In the genomic region with DNA sequence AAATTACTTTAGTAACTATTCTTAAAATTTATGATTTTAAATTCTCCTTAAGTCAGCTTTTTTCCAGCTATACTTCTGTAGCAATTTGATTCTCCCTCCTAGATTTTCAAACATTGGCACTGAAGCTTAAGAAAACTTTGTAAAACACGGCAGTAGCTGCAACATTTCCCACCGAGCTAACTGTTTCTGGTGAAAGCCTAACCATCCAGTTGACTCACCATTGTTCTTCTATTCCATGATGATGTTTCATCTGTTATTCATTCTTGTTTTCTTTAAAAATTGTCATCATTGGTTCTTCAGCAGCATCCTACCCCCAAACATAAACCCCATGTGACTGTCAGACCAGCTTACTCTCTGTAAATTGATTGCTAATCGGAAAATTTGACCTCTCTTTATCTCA, we compare ENCODE assay signal across 26 cellular contexts.
"Had no signal": no experiment of that assay in that cellular context is flagged by ENCODE, and none has a peak within 500 bp of the region (broad histone marks: within the 10 kb centered on the region; RNA-seq: fewer than 3 reads in every experiment).

No MANE protein-coding gene starts in this region.

- H3K27ac ChIP-seq: esophagus squamous epithelium, lower lobe of right lung, ovary, psoas muscle, sigmoid colon, skin epidermis, spleen, thoracic aorta, tibial nerve, upper lobe of left lung had no signal

- ATAC-seq: effector memory CD8-positive, alpha-beta T cell; left ventricle myocardium superior; lower lobe of right lung; naive thymus-derived CD8-positive, alpha-beta T cell; psoas muscle; right cardiac atrium; stimulated activated memory B cell treated with anti-CD40 and anti-IgM and Interleukin-4, amounts not matched to agents 10 μg/mL and 1 μg/mL and 100 μg/mL, for 72 hours; stimulated activated naive CD8-positive, alpha-beta T cell treated with anti-CD3 and anti-CD28 coated beads, Interleukin-15, Interleukin-2, amounts not matched to agents 100 U/mL and 50 U/mL, for 24 hours had no signal

- FAIRE-seq: endometrium, frontal cortex, keratinocyte, urothelium cell line had no signal

- H3K4me3 ChIP-seq: esophagus squamous epithelium, lower lobe of right lung, ovary, psoas muscle, sigmoid colon, skin epidermis, spleen, thoracic aorta, tibial nerve, upper lobe of left lung had no signal

- H3K4me1 ChIP-seq: esophagus squamous epithelium, lower lobe of right lung, psoas muscle, sigmoid colon, spleen, tibial nerve, upper lobe of left lung had no signal

- H3K9me3 ChIP-seq: lower lobe of right lung, ovary, psoas muscle had no signal

- H3K36me3 ChIP-seq: esophagus squamous epithelium, lower lobe of right lung, ovary, sigmoid colon, spleen, thoracic aorta, tibial nerve, upper lobe of left lung had no signal

- DNase-seq: cortex of kidney; effector memory CD8-positive, alpha-beta T cell; erythroblast; esophagus squamous epithelium; left ventricle myocardium superior; lower lobe of right lung; naive thymus-derived CD8-positive, alpha-beta T cell; nephron progenitor cell; occipital lobe; ovary; posterior cingulate gyrus; psoas muscle; right cardiac atrium; sigmoid colon; spleen; stimulated activated CD4-positive, alpha-beta T cell treated with anti-CD3 and anti-CD28 coated beads, Interleukin-4, amount 100 ng/mL, for 4 hours; stimulated activated naive CD8-positive, alpha-beta T cell treated with anti-CD3 and anti-CD28 coated beads, Interleukin-15, Interleukin-2, amounts not matched to agents 100 U/mL and 50 U/mL, for 24 hours; upper lobe of left lung had no signal

- H3K27me3 ChIP-seq: esophagus squamous epithelium, ovary, sigmoid colon, spleen, tibial nerve, upper lobe of left lung had no signal
